5 cellular contexts compared by ENCODE assay signal in genomic region chr18:78660311-78660710, GRCh38.
"Had no signal": no experiment of that assay in that cellular context is flagged by ENCODE, and none has a peak within 500 bp of the region (broad histone marks: within the 10 kb centered on the region; RNA-seq: fewer than 3 reads in every experiment).

No MANE protein-coding gene starts in this region.

- H3K36me3 ChIP-seq: HAP-1 had no signal

- DNase-seq: HFFc6 had no signal

- H3K4me2 ChIP-seq: GM23338 had no signal

- H3K4me1 ChIP-seq: HAP-1 had no signal

- H3K4me3 Mint-ChIP-seq: GM23338, HFFc6, IgD-negative memory B cell had no signal

- H3K9me3 ChIP-seq: HAP-1 had no signal

- H2AFZ ChIP-seq: GM23338 had no signal

- H3K27ac ChIP-seq: HL-60 had no signal

- H3K4me3 ChIP-seq: GM23338, HAP-1 had no signal

- H3K27ac Mint-ChIP-seq: GM23338, HFFc6, IgD-negative memory B cell had no signal

- H3K4me1 Mint-ChIP-seq: GM23338, IgD-negative memory B cell had no signal

- H3K36me3 Mint-ChIP-seq: IgD-negative memory B cell had no signal
